Comparison of ENCODE assay signal across 14 cellular contexts in the genomic region with DNA sequence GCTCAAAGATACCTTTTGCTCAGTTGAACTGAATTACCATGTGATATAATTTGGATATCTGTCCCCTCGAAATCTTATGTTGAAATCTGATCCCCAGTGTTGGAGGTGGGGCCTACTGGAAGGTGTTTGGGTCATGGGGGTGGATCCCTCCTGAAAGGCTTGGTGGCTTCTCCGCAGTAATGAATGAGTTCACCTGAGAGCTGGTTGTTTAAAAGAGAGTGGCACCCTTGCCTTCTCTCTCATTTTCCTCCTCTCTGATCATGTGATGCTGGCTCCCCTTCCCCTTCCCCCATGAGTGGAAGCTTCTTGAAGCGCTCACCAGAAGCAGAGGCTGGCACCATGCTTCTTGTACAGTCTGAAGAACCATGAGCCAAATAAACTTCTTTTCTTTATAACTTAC.
A peak's percentile ranks its signal among the peaks of the same experiment; 100 is the strongest.
DNase-seq lines count a peak whose midpoint lies in the region; ATAC-seq, FAIRE-seq and TF ChIP-seq lines count a peak whose summit lies in the region.
"Had no signal": no experiment of that assay in that cellular context is flagged by ENCODE, and none has a peak within 500 bp of the region (broad histone marks: within the 10 kb centered on the region; RNA-seq: fewer than 3 reads in every experiment).

No MANE protein-coding gene starts in this region.

- peaks cover 89% of the 10 kb centered on the region for H3K4me1 Mint-ChIP-seq in nephron progenitor cell
- peaks cover 26% of the 10 kb centered on the region for H3K4me1 Mint-ChIP-seq in type B pancreatic cell (ENCODE audit: unreplicated experiment)

- peak overlapping the region; percentile 64; the same call in 1 of the 2 replicates for H3K18ac ChIP-seq in H1 (ENCODE audit: extremely low read depth, low read length)

- peak overlapping the region; percentile 97 for H3K27ac Mint-ChIP-seq in nephron progenitor cell
- peak overlapping the region; percentile 81 for H3K27ac Mint-ChIP-seq in type B pancreatic cell

- no peaks in the 10 kb centered on the region for H4K20me1 ChIP-seq in H1 (replicated peaks in 1 of 2; ENCODE audit: control insufficient read depth in 1 of 2, insufficient read depth in 2 of 2, low read length in 2 of 2)

- TF ChIP-seq CTCF in heart left ventricle (IDR thresholded peaks at IDR 0.05) (no peak), right atrium auricular region (IDR thresholded peaks at IDR 0.05) (no peak), H1 (IDR thresholded peaks at IDR 0.05; ENCODE audit: control extremely low read depth in 1 of 3, insufficient read depth in 1 of 3, low read depth in 1 of 3, low read length in 3 of 3) (no peak), nephron progenitor cell (IDR thresholded peaks at IDR 0.05) (no peak), type B pancreatic cell (conservative IDR thresholded peaks at IDR 0.05) (no peak)

- H4K8ac ChIP-seq in H1 (ENCODE audit: extremely low read depth, insufficient read depth, low read length) = no peak overlapping the region

- H2BK15ac ChIP-seq in H1 (ENCODE audit: low read length) = 0 out of 2 replicates have a peak overlapping the region, but pooled peaks have one; percentile 33

- H3K56ac ChIP-seq in H1 (replicated peaks; ENCODE audit: insufficient read length, low read depth, low read length) = no peak overlapping the region

- in situ Hi-C loops in KBM-7 (cut with MboI; ENCODE audit: low pct_unique_long_range_greater_than_20kb, low sequenced_read_pairs) = no loop called here

- no peak overlapping the region for H3K14ac ChIP-seq in H1 (ENCODE audit: insufficient read length)

- no peak overlapping the region for H3K4me2 ChIP-seq in H1 (ENCODE audit: insufficient read depth in 1 of 2, low read depth in 2 of 2, low read length in 2 of 2)

- no peak overlapping the region for H4K91ac ChIP-seq in H1 (replicated peaks; ENCODE audit: insufficient read length, low read length)

- no peaks in the 10 kb centered on the region for H3K27me3 ChIP-seq in heart left ventricle
- H3K27me3 ChIP-seq in right atrium auricular region = no peaks in the 10 kb centered on the region
- H3K27me3 ChIP-seq in H1 (replicated peaks in 1 of 4; ENCODE audit: control insufficient read depth in 3 of 4, extremely low read depth in 1 of 4, insufficient read depth in 3 of 4, low read length in 3 of 4) = no peaks in the 10 kb centered on the region
- H3K27me3 ChIP-seq: foreskin keratinocyte had no signal

- H3K9ac ChIP-seq in H1 (replicated peaks in 1 of 4; ENCODE audit: extremely low read depth in 1 of 4, low read depth in 3 of 4, low read length in 3 of 4) = no peak overlapping the region

- H2AK5ac ChIP-seq in H1 (ENCODE audit: low read depth, low read length) = no peak overlapping the region

- H3K23me2 ChIP-seq in H1 (ENCODE audit: low read depth, low read length) = no peaks in the 10 kb centered on the region

- no peak for TF ChIP-seq RAD21 in H1 (IDR thresholded peaks at IDR 0.05 in 1 of 2, conservative IDR thresholded peaks at IDR 0.05 in 1 of 2; ENCODE audit: low read depth in 2 of 2, low read length in 2 of 2)

- no peak overlapping the region for H3K4ac ChIP-seq in H1 (replicated peaks; ENCODE audit: insufficient read length, low read depth, low read length)

- H2AFZ ChIP-seq in H1 (ENCODE audit: low read length) = no peak overlapping the region

- H3K27me3 Mint-ChIP-seq in nephron progenitor cell (ENCODE audit: low read depth, poor library complexity) (no peaks in the 10 kb centered on the region), type B pancreatic cell (no peaks in the 10 kb centered on the region)

- H3K79me1 ChIP-seq in H1 (ENCODE audit: low read depth, low read length) = no peaks in the 10 kb centered on the region

- no peak overlapping the region for H4K5ac ChIP-seq in H1 (ENCODE audit: insufficient read length, low read depth, low read length)

- peak overlapping the region; percentile 69; the same call in 1 of the 2 replicates for H2BK12ac ChIP-seq in H1 (ENCODE audit: low read depth, low read length)

- intact Hi-C loops in heart left ventricle (cut with DNase I) = loop anchor here in 4 of 10 donors (5.0 to 10.0 kb wide), 5 partner anchors 34 to 53 kb away; no protein-coding TSS in a partner anchor

- H3K79me2 ChIP-seq in H1 (ENCODE audit: control insufficient read depth in 1 of 2, insufficient read depth in 2 of 2, low read length in 2 of 2) = no peaks in the 10 kb centered on the region

- CTCF ChIA-PET in H1 (lab: Charles Lee; ENCODE audit: partially characterized antibody) = interaction anchor here (1.3 to 2.7 kb wide), 4 partner anchors 13 to 61 kb away, joined by 3 to 11 read pairs (median 7); partner anchors contain the start of gene MYOF

- H3K23ac ChIP-seq in H1 (ENCODE audit: insufficient read length) = no peak overlapping the region

- 71 to 79% (median 73%) methylated on average over 3 of the region's 3 CpGs for WGBS in heart left ventricle, 4 donors
- whole genome bisulfite sequencing in H1 (ENCODE audit: extremely low coverage in 1 of 2, insufficient coverage in 1 of 2, insufficient read length in 1 of 2, insufficient replicate concordance in 2 of 2, low coverage in 1 of 2, low lambda C conversion rate in 2 of 2, missing lambda C conversion rate in 1 of 2), 2 experiments = 35% methylated on average over 3 of the region's 3 CpGs; no CpG with 5 or more reads in 1 of the 2 experiments

- TF ChIP-seq EP300 in H1 (IDR thresholded peaks at IDR 0.05; ENCODE audit: borderline replicate concordance in 1 of 2, low read depth in 2 of 2, low read length in 2 of 2) = no peak

- FAIRE-seq in H1 (lab: Jason Lieb, UNC) (peak; percentile 42), urothelium cell line (lab: Jason Lieb, UNC) (no peak)
- FAIRE-seq: K562 had no signal

- H3K4me1 ChIP-seq in heart left ventricle (peaks cover 0 to 60% (median 41%) of the 10 kb centered on the region in 12 donors), right atrium auricular region (peaks cover 0 to 41% of the 10 kb centered on the region in 2 donors), H1 (replicated peaks in 1 of 4; ENCODE audit: control insufficient read depth in 3 of 4, insufficient read depth in 4 of 4, low read length in 3 of 4) (peaks cover 2 to 13% (median 6%) of the 10 kb centered on the region in 4 experiments; a peak in 6 of 7 replicates)
- H3K4me1 ChIP-seq: foreskin keratinocyte had no signal

- POLR2A ChIA-PET in H1 (lab: Charles Lee; ENCODE audit: partially characterized antibody) = interaction anchor here (0.8 to 1.9 kb wide), 2 partner anchors 13 to 16 kb away, joined by 5 to 6 read pairs; no protein-coding TSS in a partner anchor

- peak overlapping the region; percentile 52 for H3K4me3 Mint-ChIP-seq in nephron progenitor cell
- peak overlapping the region; percentile 25 for H3K4me3 Mint-ChIP-seq in type B pancreatic cell

- ATAC-seq in heart left ventricle (no peak), GM21737 (IDR thresholded peaks at IDR 0.05; ENCODE audit: unreplicated experiment) (no peak)
- ATAC-seq: foreskin keratinocyte, K562 had no signal

- H3K27ac ChIP-seq in heart left ventricle (peak overlapping the region in 11 of 12 donors; percentile 15 to 83 (median 66)), right atrium auricular region (peak overlapping the region in 1 of 2 donors; percentile 72), H1 (ENCODE audit: low read depth, low read length) (no peak overlapping the region)
- H3K27ac ChIP-seq: foreskin keratinocyte had no signal

- H3K36me3 Mint-ChIP-seq in nephron progenitor cell (ENCODE audit: low read depth) (peaks cover 9% of the 10 kb centered on the region), type B pancreatic cell (peaks cover 15% of the 10 kb centered on the region)

- DNase-seq in heart left ventricle (no peak), right atrium auricular region (ENCODE audit: low spot score) (no peak), H1 (ENCODE audit: low read depth in 1 of 2, low spot score in 2 of 2) (no peak), nephron progenitor cell (no peak), type B pancreatic cell (ENCODE audit: extremely low spot score, unreplicated experiment) (no peak), urothelium cell line (ENCODE audit: low spot score) (no peak), KBM-7 (no peak)
- DNase-seq: activated effector memory CD4-positive, alpha-beta T cell treated with Interleukin-2 at 50 U/mL for 16 hours; foreskin keratinocyte; GF-D8; NCI-H1092 treated with DMSO at 0.1 percent for 48 hours; retina had no signal

- no peak overlapping the region for H2BK20ac ChIP-seq in H1 (ENCODE audit: low read length)

- H3K9me3 ChIP-seq in heart left ventricle = no peaks in the 10 kb centered on the region
- no peaks in the 10 kb centered on the region for H3K9me3 ChIP-seq in right atrium auricular region
- no peaks in the 10 kb centered on the region for H3K9me3 ChIP-seq in H1 (ENCODE audit: insufficient read depth in 2 of 2, low read depth in 1 of 2, low read length in 1 of 2)

- H3K4me3 ChIP-seq in heart left ventricle = no peak overlapping the region
- no peak overlapping the region for H3K4me3 ChIP-seq in right atrium auricular region
- H3K4me3 ChIP-seq in H1 (ENCODE audit: extremely low read depth in 1 of 4, insufficient read depth in 2 of 4, low read depth in 3 of 4, low read length in 4 of 4) = no peak overlapping the region
- H3K4me3 ChIP-seq: K562 had no signal

- no peak overlapping the region for H2BK120ac ChIP-seq in H1 (replicated peaks; ENCODE audit: low read depth, low read length)

- TF ChIP-seq POLR2A in heart left ventricle (IDR thresholded peaks at IDR 0.05) (no peak), H1 (IDR thresholded peaks at IDR 0.05; ENCODE audit: control extremely low read depth in 1 of 2, low read depth in 2 of 2, low read length in 2 of 2) (no peak)

- H2BK5ac ChIP-seq in H1 (ENCODE audit: low read depth, low read length) = no peak overlapping the region; the same call in 1 of the 2 replicates

- H3K9me3 Mint-ChIP-seq in nephron progenitor cell (no peaks in the 10 kb centered on the region), type B pancreatic cell (no peaks in the 10 kb centered on the region)

- H3K36me3 ChIP-seq in heart left ventricle = peaks cover 0 to 21% (median 4%) of the 10 kb centered on the region in 9 donors
- no peaks in the 10 kb centered on the region for H3K36me3 ChIP-seq in right atrium auricular region
- H3K36me3 ChIP-seq in H1 (ENCODE audit: control insufficient read depth in 2 of 4, insufficient read depth in 4 of 4, low read length in 3 of 4) = no peaks in the 10 kb centered on the region

TF ChIP-seq in H1, 55 proteins besides CTCF, POLR2A, EP300 and RAD21 (continues in another document):
- TF ChIP-seq ATF2 (IDR thresholded peaks at IDR 0.05; ENCODE audit: low read length) (no peak), TAF1 (IDR thresholded peaks at IDR 0.05; ENCODE audit: low read depth, low read length) (0 out of 2 replicates have a peak, but pooled peaks have one; percentile 28)
